9 cellular contexts compared by ENCODE assay signal in genomic region chr3:165185707-165186327, GRCh38. TPM values are rescaled to one million over a fixed set of nuclear protein-coding genes. Genes with fewer than 3 reads are reported as not detected.
A peak's percentile ranks its signal among the peaks of the same experiment; 100 is the strongest.
DNase-seq lines count a peak whose midpoint lies in the region; ATAC-seq and TF ChIP-seq lines count a peak whose summit lies in the region.
"Had no signal": no experiment of that assay in that cellular context is flagged by ENCODE, and none has a peak within 500 bp of the region (broad histone marks: within the 10 kb centered on the region; RNA-seq: fewer than 3 reads in every experiment).

No MANE protein-coding gene starts in this region.

- H3K9ac ChIP-seq in HCT116 (ENCODE audit: low read length) (no peak overlapping the region), OCI-LY1 (ENCODE audit: low read length) (no peak overlapping the region), mammary epithelial cell (ENCODE audit: insufficient read depth, low read length) (no peak overlapping the region)

- peak overlapping the region; percentile 93 for H2AFZ ChIP-seq in HCT116 (ENCODE audit: low read depth, low read length, poor library complexity, severe bottlenecking)
- H2AFZ ChIP-seq in OCI-LY1 (ENCODE audit: low read length), result no peak overlapping the region
- H2AFZ ChIP-seq in mammary epithelial cell (ENCODE audit: low read depth, low read length), result no peak overlapping the region

- H3K9me2 ChIP-seq in HCT116 (ENCODE audit: insufficient read depth) (no peaks in the 10 kb centered on the region), OCI-LY1 (ENCODE audit: low read depth, low read length) (no peaks in the 10 kb centered on the region)

- H3K4me2 ChIP-seq in HCT116 (ENCODE audit: low read length) (peak overlapping the region; percentile 15), OCI-LY1 (ENCODE audit: low read length) (no peak overlapping the region), mammary epithelial cell (ENCODE audit: insufficient read depth, low read depth, low read length) (no peak overlapping the region)

- RAD21 ChIA-PET in HCT116 (lab: Charles Lee; ENCODE audit: low non-redundant PET in 1 of 2, low total read pairs in 2 of 2, uncharacterized antibody in 2 of 2, unreplicated experiment in 2 of 2), result no interaction called here

- TF ChIP-seq RAD21 in HCT116 (IDR thresholded peaks at IDR 0.05; ENCODE audit: low read depth), result peak; percentile 91

- POLR2A ChIA-PET in AG04449 (lab: Yijun Ruan, JAX) (no interaction called here), HCT116 (lab: Charles Lee) (no interaction called here)

- CTCF ChIA-PET in AG04449 (lab: Yijun Ruan, JAX), result interaction anchor here (0.6 kb wide), 1 partner anchor 10 kb away, joined by 3 read pairs; no protein-coding TSS in a partner anchor
- CTCF ChIA-PET in HCT116 (lab: Charles Lee), result no interaction called here
- CTCF ChIA-PET in mammary epithelial cell (lab: Charles Lee; ENCODE audit: low non-redundant PET), result no interaction called here

- intact Hi-C loops in HCT116 (cut with micrococcal nuclease) (loop anchor here (1.0 to 10.0 kb wide), 6 partner anchors 809 to 1709 kb away; no protein-coding TSS in a partner anchor), mammary epithelial cell (cut with micrococcal nuclease) (no loop called here), left lung (cut with DNase I) (no loop called here), thyroid gland (cut with DNase I) (no loop called here)

- DNase-seq in AG04449 (ENCODE audit: low read depth, low spot score), result no peak
- DNase-seq in GM12864 (ENCODE audit: low read depth), result peak; percentile 5
- DNase-seq in HCT116 (ENCODE audit: low read depth, low spot score), result peak; percentile 67
- DNase-seq in Kasumi-1 (lab: John Stamatoyannopoulos, UW), result peak; percentile 77 to 80
- DNase-seq in mammary epithelial cell, result peak; percentile 25
- no peak for DNase-seq in left lung
- DNase-seq in thyroid gland, result peak; percentile 39 to 45

- peak; percentile 100 for ATAC-seq in HCT116
- ATAC-seq in left lung, result peak; percentile 94

- H4K20me1 ChIP-seq in HCT116 (ENCODE audit: insufficient read depth), result no peaks in the 10 kb centered on the region
- no peaks in the 10 kb centered on the region for H4K20me1 ChIP-seq in OCI-LY1 (ENCODE audit: insufficient read depth, low read length)
- no peaks in the 10 kb centered on the region for H4K20me1 ChIP-seq in mammary epithelial cell (ENCODE audit: insufficient read depth, low read length)

- BruUV-seq in HCT116 (replicated peaks; lab: Mats Ljungman, UMichigan) (no TSS peak), mammary epithelial cell (replicated peaks; lab: Mats Ljungman, UMichigan) (no TSS peak)

- WGBS in mammary epithelial cell (ENCODE audit: low coverage, missing lambda C conversion rate), result 13% methylated on average over 8 of the region's 8 CpGs
- 19 to 23% methylated on average over 8 of the region's 8 CpGs for WGBS in thyroid gland, 2 donors

- TF ChIP-seq POLR2A in HCT116 (IDR thresholded peaks at IDR 0.05; ENCODE audit: borderline replicate concordance, extremely low read depth, insufficient read depth, insufficient read length) (no peak), thyroid gland (IDR thresholded peaks at IDR 0.05) (no peak)

- no peaks in the 10 kb centered on the region for H3K27me3 ChIP-seq in HCT116 (ENCODE audit: insufficient read depth, low read length)
- H3K27me3 ChIP-seq in OCI-LY1 (ENCODE audit: insufficient read depth, low read length), result no peaks in the 10 kb centered on the region
- no peaks in the 10 kb centered on the region for H3K27me3 ChIP-seq in mammary epithelial cell (ENCODE audit: insufficient read depth, low read length)
- peaks cover 0 to 2% of the 10 kb centered on the region in 2 donors for H3K27me3 ChIP-seq in left lung
- no peaks in the 10 kb centered on the region for H3K27me3 ChIP-seq in thyroid gland

- H3K4me3 ChIP-seq in AG04449 (ENCODE audit: low read depth, low read length) (no peak overlapping the region), GM12864 (ENCODE audit: low read depth, low read length) (no peak overlapping the region), HCT116 (replicated peaks in 1 of 2; ENCODE audit: low read depth in 1 of 2, low read length in 2 of 2) (no peak overlapping the region), OCI-LY1 (ENCODE audit: low read depth, low read length, poor library complexity, severe bottlenecking) (no peak overlapping the region), mammary epithelial cell (replicated peaks in 1 of 3; ENCODE audit: insufficient read depth in 1 of 3, low read depth in 2 of 3, low read length in 3 of 3) (no peak overlapping the region), left lung (no peak overlapping the region), thyroid gland (replicated peaks in 1 of 3) (no peak overlapping the region)

- in situ Hi-C loops in mammary epithelial cell (cut with MboI; ENCODE audit: low sequenced_read_pairs in 2 of 2), result no loop called here

- TF ChIP-seq CTCF in AG04449 (IDR thresholded peaks at IDR 0.05; ENCODE audit: insufficient read depth, low read length, missing control alignments) (peak; percentile 77), GM12864 (IDR thresholded peaks at IDR 0.05; ENCODE audit: low read depth, low read length, missing control alignments) (peak; percentile 82), HCT116 (IDR thresholded peaks at IDR 0.05 in 2 of 3, conservative IDR thresholded peaks at IDR 0.05 in 1 of 3; ENCODE audit: borderline replicate concordance in 1 of 3, insufficient read depth in 1 of 3, low read depth in 2 of 3, low read length in 2 of 3) (peak; percentile 64 to 94 (median 73); a peak in 5 of 6 replicates), OCI-LY1 (IDR thresholded peaks at IDR 0.05; ENCODE audit: low read length) (peak; percentile 94), mammary epithelial cell (conservative IDR thresholded peaks at IDR 0.05 in 1 of 2, IDR thresholded peaks at IDR 0.05 in 1 of 2; ENCODE audit: extremely low read depth in 1 of 2, insufficient read depth in 1 of 2, low read depth in 1 of 2, low read length in 2 of 2) (peak; percentile 87 to 88), left lung (IDR thresholded peaks at IDR 0.05) (peak; percentile 66 to 69), thyroid gland (IDR thresholded peaks at IDR 0.05) (peak; percentile 30 to 87 (median 80))

- H3K36me3 ChIP-seq in HCT116 (ENCODE audit: control insufficient read depth in 1 of 2, insufficient read depth in 2 of 2, low read length in 2 of 2) (no peaks in the 10 kb centered on the region), OCI-LY1 (ENCODE audit: insufficient read depth, low read length) (no peaks in the 10 kb centered on the region), mammary epithelial cell (ENCODE audit: insufficient read depth, low read length) (no peaks in the 10 kb centered on the region), left lung (no peaks in the 10 kb centered on the region), thyroid gland (no peaks in the 10 kb centered on the region)

- dilution Hi-C loops in mammary epithelial cell (cut with HindIII; ENCODE audit: low sequenced_read_pairs), result no loop called here

- H3K9me3 ChIP-seq in HCT116 (ENCODE audit: control insufficient read depth in 1 of 2, insufficient read depth in 1 of 2, low read depth in 1 of 2, low read length in 2 of 2) (no peaks in the 10 kb centered on the region), OCI-LY1 (ENCODE audit: low read length) (no peaks in the 10 kb centered on the region), mammary epithelial cell (replicated peaks; ENCODE audit: insufficient read depth, low read length) (no peaks in the 10 kb centered on the region), left lung (no peaks in the 10 kb centered on the region), thyroid gland (no peaks in the 10 kb centered on the region)

- H3F3A ChIP-seq in OCI-LY1 (ENCODE audit: insufficient read depth, low read length), result no peaks in the 10 kb centered on the region

- no peak overlapping the region for H3K27ac ChIP-seq in HCT116 (ENCODE audit: low read depth, low read length)
- H3K27ac ChIP-seq in OCI-LY1 (ENCODE audit: low read depth, low read length, poor library complexity, severe bottlenecking), result no peak overlapping the region
- no peak overlapping the region for H3K27ac ChIP-seq in mammary epithelial cell (ENCODE audit: insufficient read depth, low read depth, low read length)
- H3K27ac ChIP-seq in left lung, result no peak overlapping the region
- H3K27ac ChIP-seq in thyroid gland, result no peak overlapping the region

- H3K4me1 ChIP-seq in HCT116 (ENCODE audit: control insufficient read depth in 1 of 2, insufficient read depth in 2 of 2, low read length in 2 of 2) (no peaks in the 10 kb centered on the region), OCI-LY1 (ENCODE audit: insufficient read depth, low read length, severe bottlenecking) (no peaks in the 10 kb centered on the region), mammary epithelial cell (ENCODE audit: insufficient read depth, low read length) (no peaks in the 10 kb centered on the region), left lung (no peaks in the 10 kb centered on the region), thyroid gland (no peaks in the 10 kb centered on the region)

- H3K79me2 ChIP-seq in HCT116 (ENCODE audit: insufficient read depth, low read length), result no peaks in the 10 kb centered on the region
- H3K79me2 ChIP-seq in OCI-LY1 (ENCODE audit: insufficient read depth, low read length), result no peaks in the 10 kb centered on the region
- no peaks in the 10 kb centered on the region for H3K79me2 ChIP-seq in mammary epithelial cell (ENCODE audit: insufficient read depth, low read length)

TF ChIP-seq in HCT116, 20 proteins besides CTCF, POLR2A, EP300 and RAD21 (continues in another document):
- no peak for TF ChIP-seq ZBTB33 (IDR thresholded peaks at IDR 0.05; ENCODE audit: extremely low read depth, insufficient replicate concordance, low read length)

RNA-seq across cellular contexts. Expression of gene SLITRK3, which starts 10.4 kb away (rescaled TPM):
- not detected for total RNA-seq in HCT116 (2021; ENCODE audit: unreplicated experiment)
- not detected in 2 replicates for polyA plus RNA-seq in HCT116 (2012)
- total RNA-seq in mammary epithelial cell, result not detected
- polyA plus RNA-seq in mammary epithelial cell, result not detected
- polyA minus RNA-seq in mammary epithelial cell, result not detected
- total RNA-seq in left lung, result under 1 TPM; 0.06 to 0.37 TPM
- total RNA-seq in thyroid gland, result 1 to 10 TPM in 1 of 4 donors, under 1 TPM in 2, not detected in 1; 0.13 to 1.9 (median 0.67) TPM
- total RNA-seq: naive thymus-derived CD8-positive, alpha-beta T cell had no signal
- polyA plus RNA-seq: naive thymus-derived CD8-positive, alpha-beta T cell had no signal

Comparison
In these comparisons a context has a peak if more than half of its experiments do, and no peak if none do; other contexts are left out.
1. DNase-seq: peak in GM12864 (single experiment), HCT116 (single experiment), Kasumi-1 (2 of 2), mammary epithelial cell (single experiment) and thyroid gland (2 of 2); none in AG04449 (single experiment) and left lung (0 of 2).
2. Peak in every context shown above with its lines, with median percentiles within 50 percentile points of each other: CTCF ChIP-seq.